Comparison of ENCODE assay signal across 18 cellular contexts in the genomic region with DNA sequence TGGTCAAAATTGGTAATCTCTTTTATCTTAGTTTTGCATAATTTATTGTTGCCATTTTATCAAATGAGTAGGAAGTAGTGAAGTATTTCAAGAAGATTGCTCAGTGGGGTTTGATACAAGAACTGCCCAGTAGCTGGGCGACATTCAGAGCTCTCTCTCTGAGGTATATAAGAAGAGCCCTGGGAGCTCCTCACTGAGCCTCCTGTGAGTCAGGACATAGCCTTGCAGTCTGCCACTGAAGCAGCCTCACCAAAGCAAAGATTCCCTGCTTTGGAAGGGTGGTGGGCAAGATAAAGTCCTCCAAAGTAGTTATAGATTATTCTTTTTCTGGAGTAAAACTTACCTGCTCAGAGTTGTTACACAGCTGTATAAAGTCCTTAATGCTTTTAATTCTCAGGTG. TPM values are rescaled to one million over a fixed set of nuclear protein-coding genes. Genes with fewer than 3 reads are reported as not detected.
DNase-seq lines count a peak whose midpoint lies in the region; ATAC-seq and TF ChIP-seq lines count a peak whose summit lies in the region.
"Had no signal": no experiment of that assay in that cellular context is flagged by ENCODE, and none has a peak within 500 bp of the region (broad histone marks: within the 10 kb centered on the region; RNA-seq: fewer than 3 reads in every experiment).

No MANE protein-coding gene starts in this region.

- in situ Hi-C loops in mammary epithelial cell (cut with MboI; ENCODE audit: low sequenced_read_pairs in 2 of 2): no loop called here

- DNase-seq in MCF 10A (ENCODE audit: unreplicated experiment) (no peak), mammary epithelial cell (no peak), activated B cell treated with CpG ODN at 0.5 μM for 24 hours (no peak), glomerular visceral epithelial cell (ENCODE audit: extremely low spot score) (peak; percentile 33), CD1c-positive myeloid dendritic cell (ENCODE audit: extremely low spot score) (no peak), OCI-M1 (lab: John Stamatoyannopoulos, UW) (no peak), lower leg skin (ENCODE audit: low spot score in 2 of 2) (no peak)
- DNase-seq in activated CD8-positive, alpha-beta memory T cell treated with anti-CD3 and anti-CD28 coated beads, Interleukin-2, amount 50 U/mL, for 4 hours: no peak
- DNase-seq: activated naive CD4-positive, alpha-beta T cell treated with anti-CD3 and anti-CD28 coated beads, Interleukin-2, amount 50 U/mL, for 16 hours; colonic mucosa; DMS153; left ventricle myocardium superior; NCI-H2029; NCI-H524 treated with DMSO at 0.1 percent for 48 hours; right lobe of liver had no signal

- no peak overlapping the region for H3K4me2 ChIP-seq in mammary epithelial cell (ENCODE audit: insufficient read depth, low read depth, low read length)

- H2AFZ ChIP-seq in mammary epithelial cell (ENCODE audit: low read depth, low read length): no peak overlapping the region

- H3K9me3 Mint-ChIP-seq in MCF 10A (ENCODE audit: unreplicated experiment): no peaks in the 10 kb centered on the region
- H3K9me3 Mint-ChIP-seq in activated B cell treated with CpG ODN at 0.5 μM for 24 hours: no peaks in the 10 kb centered on the region
- H3K9me3 Mint-ChIP-seq: nephron; stimulated activated naive CD8-positive, alpha-beta T cell treated with anti-CD3 and anti-CD28 coated beads, Interleukin-15, Interleukin-2, amounts not matched to agents 100 ng/mL and 50 ng/mL, for 24 hours had no signal

- H3K36me3 ChIP-seq in mammary epithelial cell (ENCODE audit: insufficient read depth, low read length): peaks cover 19% of the 10 kb centered on the region

- H3K4me1 Mint-ChIP-seq in MCF 10A (ENCODE audit: insufficient read depth, unreplicated experiment): peaks cover 4% of the 10 kb centered on the region
- peaks cover 15% of the 10 kb centered on the region for H3K4me1 Mint-ChIP-seq in activated B cell treated with CpG ODN at 0.5 μM for 24 hours

- H3K27me3 Mint-ChIP-seq in MCF 10A (ENCODE audit: insufficient read depth, unreplicated experiment) (no peaks in the 10 kb centered on the region), activated B cell treated with CpG ODN at 0.5 μM for 24 hours (no peaks in the 10 kb centered on the region)
- H3K27me3 Mint-ChIP-seq: stimulated activated naive CD8-positive, alpha-beta T cell treated with anti-CD3 and anti-CD28 coated beads, Interleukin-15, Interleukin-2, amounts not matched to agents 100 ng/mL and 50 ng/mL, for 24 hours had no signal

- TF ChIP-seq CTCF in MCF 10A (IDR thresholded peaks at IDR 0.05; ENCODE audit: unreplicated experiment) (no peak), mammary epithelial cell (conservative IDR thresholded peaks at IDR 0.05 in 1 of 2, IDR thresholded peaks at IDR 0.05 in 1 of 2; ENCODE audit: extremely low read depth in 1 of 2, insufficient read depth in 1 of 2, low read depth in 1 of 2, low read length in 2 of 2) (no peak), activated B cell treated with CpG ODN at 0.5 μM for 24 hours (IDR thresholded peaks at IDR 0.05) (no peak), lower leg skin (IDR thresholded peaks at IDR 0.05) (no peak)

- H3K4me1 ChIP-seq in mammary epithelial cell (ENCODE audit: insufficient read depth, low read length): no peaks in the 10 kb centered on the region
- H3K4me1 ChIP-seq: colonic mucosa, esophagus muscularis mucosa, right lobe of liver had no signal

- BruUV-seq in MCF 10A (replicated peaks; lab: Mats Ljungman, UMichigan): no TSS peak
- no TSS peak for BruUV-seq in mammary epithelial cell (replicated peaks; lab: Mats Ljungman, UMichigan)

- H3K27me3 ChIP-seq in mammary epithelial cell (ENCODE audit: insufficient read depth, low read length): no peaks in the 10 kb centered on the region
- H3K27me3 ChIP-seq: colonic mucosa, esophagus muscularis mucosa, right lobe of liver had no signal

- no peak overlapping the region for H3K4me3 ChIP-seq in mammary epithelial cell (replicated peaks in 1 of 3; ENCODE audit: insufficient read depth in 1 of 3, low read depth in 2 of 3, low read length in 3 of 3)
- H3K4me3 ChIP-seq in lower leg skin (ENCODE audit: low read depth, poor library complexity, severe bottlenecking): no peak overlapping the region
- H3K4me3 ChIP-seq: colonic mucosa, esophagus muscularis mucosa, right lobe of liver had no signal

- dilution Hi-C loops in mammary epithelial cell (cut with HindIII; ENCODE audit: low sequenced_read_pairs): no loop called here

- H4K20me1 ChIP-seq in mammary epithelial cell (ENCODE audit: insufficient read depth, low read length): no peaks in the 10 kb centered on the region

- no peak overlapping the region for H3K27ac ChIP-seq in mammary epithelial cell (ENCODE audit: insufficient read depth, low read depth, low read length)
- H3K27ac ChIP-seq: colonic mucosa, esophagus muscularis mucosa, right lobe of liver had no signal

- peak overlapping the region; percentile 14 for H3K27ac Mint-ChIP-seq in MCF 10A (ENCODE audit: low read depth, unreplicated experiment)
- H3K27ac Mint-ChIP-seq in activated B cell treated with CpG ODN at 0.5 μM for 24 hours: peak overlapping the region; percentile 53
- H3K27ac Mint-ChIP-seq: stimulated activated naive CD8-positive, alpha-beta T cell treated with anti-CD3 and anti-CD28 coated beads, Interleukin-15, Interleukin-2, amounts not matched to agents 100 ng/mL and 50 ng/mL, for 24 hours had no signal

- peaks cover 39% of the 10 kb centered on the region for H3K36me3 Mint-ChIP-seq in MCF 10A (ENCODE audit: insufficient read depth, unreplicated experiment)
- H3K36me3 Mint-ChIP-seq in activated B cell treated with CpG ODN at 0.5 μM for 24 hours (ENCODE audit: low read depth): peaks cover 69% of the 10 kb centered on the region

- no peak overlapping the region for H3K9ac ChIP-seq in mammary epithelial cell (ENCODE audit: insufficient read depth, low read length)

- TF ChIP-seq POLR2A in lower leg skin (IDR thresholded peaks at IDR 0.05): no peak

- 100% methylated on average over 1 of the region's 1 CpG for WGBS in mammary epithelial cell (ENCODE audit: low coverage, missing lambda C conversion rate)
- WGBS in lower leg skin, 2 donors: 83 to 87% methylated on average over 1 of the region's 1 CpG

- H3K4me3 Mint-ChIP-seq in MCF 10A (ENCODE audit: unreplicated experiment) (no peak overlapping the region), activated B cell treated with CpG ODN at 0.5 μM for 24 hours (no peak overlapping the region)
- H3K4me3 Mint-ChIP-seq: nephron; stimulated activated naive CD8-positive, alpha-beta T cell treated with anti-CD3 and anti-CD28 coated beads, Interleukin-15, Interleukin-2, amounts not matched to agents 100 ng/mL and 50 ng/mL, for 24 hours had no signal

- POLR2A ChIA-PET in MCF 10A (lab: Yijun Ruan, JAX) (interaction anchor here (1.2 to 2.5 kb wide), 2 partner anchors 13 to 22 kb away, joined by 4 to 5 read pairs; no protein-coding TSS in a partner anchor), activated B cell treated with CpG ODN at 0.5 μM for 24 hours (lab: Charles Lee) (interaction anchor here (0.8 kb wide), 1 partner anchor 26 kb away, joined by 3 read pairs; a partner anchor contains a TSS)

- CTCF ChIA-PET in MCF 10A (lab: Yijun Ruan, JAX): interaction anchor here (0.9 to 1.7 kb wide), 4 partner anchors 9 to 425 kb away, joined by 3 to 5 read pairs (median 5); no protein-coding TSS in a partner anchor
- CTCF ChIA-PET in mammary epithelial cell (lab: Charles Lee; ENCODE audit: low non-redundant PET): no interaction called here
- CTCF ChIA-PET in activated B cell treated with CpG ODN at 0.5 μM for 24 hours (lab: Charles Lee): no interaction called here

- no peak for ATAC-seq in activated B cell treated with CpG ODN at 0.5 μM for 24 hours (ENCODE audit: low read depth)
- ATAC-seq: left ventricle myocardium superior, right lobe of liver had no signal

- H3K79me2 ChIP-seq in mammary epithelial cell (ENCODE audit: insufficient read depth, low read length): peaks cover 7% of the 10 kb centered on the region

- intact Hi-C loops in MCF 10A (cut with micrococcal nuclease) (no loop called here), mammary epithelial cell (cut with micrococcal nuclease) (no loop called here), activated B cell treated with CpG ODN at 0.5 μM for 24 hours (cut with micrococcal nuclease) (loop anchor here (2.0 kb wide), 1 partner anchor 15 kb away; no protein-coding TSS in a partner anchor), lower leg skin (cut with DNase I; ENCODE audit: low total_unique reads) (no loop called here)

- no peaks in the 10 kb centered on the region for H3K9me3 ChIP-seq in mammary epithelial cell (replicated peaks; ENCODE audit: insufficient read depth, low read length)
- H3K9me3 ChIP-seq: colonic mucosa, esophagus muscularis mucosa, right lobe of liver had no signal

RNA-seq across cellular contexts. Expression of a gene that starts 26.1 kb away (rescaled TPM):
- 31.9 and 34.7 TPM in 2 replicates for total RNA-seq in MCF 10A (2022)
- total RNA-seq in mammary epithelial cell: 10 to 100 TPM; 28.6 to 38.8 TPM
- polyA plus RNA-seq in mammary epithelial cell: 5.9 TPM
- 23.7 TPM for polyA minus RNA-seq in mammary epithelial cell
- total RNA-seq in activated B cell treated with CpG ODN at 0.5 μM for 24 hours: 112 and 123 TPM in 2 replicates
- total RNA-seq in lower leg skin: 10 to 100 TPM; 26.9 to 32.2 (median 29.8) TPM

RNA-seq across cellular contexts. Expression of a gene that starts 35.1 kb away (rescaled TPM):
- total RNA-seq in MCF 10A (2022) (not detected in 2 replicates), mammary epithelial cell (10 to 100 TPM in 1 of 2 donors, under 1 TPM in 1; 0.21 to 21.3 TPM), activated B cell treated with CpG ODN at 0.5 μM for 24 hours (0.51 and 0.69 TPM in 2 replicates), lower leg skin (1 to 10 TPM; 1.5 to 4.0 (median 3.1) TPM)
- polyA plus RNA-seq in mammary epithelial cell: 0.34 TPM
- not detected for polyA minus RNA-seq in mammary epithelial cell
